ENCODE assay signal across 1 cellular context in genomic region chr3:59442056-59442455, GRCh38.
TF ChIP-seq lines count a peak whose summit lies in the region.

No MANE protein-coding gene starts in this region.

TF ChIP-seq in WTC11, 78 proteins besides CTCF, POLR2A, EP300 and RAD21 (continued from another document):
- no peak for TF ChIP-seq SMAD3 (CRISPR knock-in tag; IDR thresholded peaks at IDR 0.05; ENCODE audit: borderline replicate concordance)
- no peak for TF ChIP-seq GRHL2 (CRISPR knock-in tag; IDR thresholded peaks at IDR 0.05; ENCODE audit: insufficient replicate concordance, severe bottlenecking)
- TF ChIP-seq FOXK1 (CRISPR knock-in tag; IDR thresholded peaks at IDR 0.05): no peak
- TF ChIP-seq CBFB (CRISPR knock-in tag; IDR thresholded peaks at IDR 0.05; ENCODE audit: low read depth): no peak
